Comparison of ENCODE assay signal across 11 cellular contexts in genomic region chr19:2544576-2545415, GRCh38.
A peak's percentile ranks its signal among the peaks of the same experiment; 100 is the strongest.
DNase-seq lines count a peak whose midpoint lies in the region; ATAC-seq, FAIRE-seq and TF ChIP-seq lines count a peak whose summit lies in the region.
"Had no signal": no experiment of that assay in that cellular context is flagged by ENCODE, and none has a peak within 500 bp of the region (broad histone marks: within the 10 kb centered on the region; RNA-seq: fewer than 3 reads in every experiment).

No MANE protein-coding gene starts in this region.

- TF ChIP-seq POLR2A in A549 (IDR thresholded peaks at IDR 0.05; ENCODE audit: low read length) = no peak

- H3K27me3 ChIP-seq in cardiac muscle cell (no peaks in the 10 kb centered on the region), MG63 (no peaks in the 10 kb centered on the region)
- H3K27me3 ChIP-seq: BE2C had no signal

- no TSS peak for BruUV-seq in OCI-LY7 (replicated peaks; lab: Mats Ljungman, UMichigan)

- H3K27ac ChIP-seq in A549 (peak overlapping the region; percentile 97 to 100), OCI-LY7 (ENCODE audit: low read depth, low read length, poor library complexity, severe bottlenecking) (no peak overlapping the region), cardiac muscle cell (peak overlapping the region; percentile 100)

- H3K4me3 ChIP-seq in A549 (no peak overlapping the region), OCI-LY7 (ENCODE audit: low read depth, low read length, poor library complexity, severe bottlenecking) (no peak overlapping the region), cardiac muscle cell (no peak overlapping the region), MG63 (no peak overlapping the region)

- TF ChIP-seq EP300 in A549 (IDR thresholded peaks at IDR 0.05) = no peak

- TF ChIP-seq RAD21 in A549 (conservative IDR thresholded peaks at IDR 0.05 in 1 of 2, IDR thresholded peaks at IDR 0.05 in 1 of 2) = no peak

- FAIRE-seq in A549 (lab: Jason Lieb, UNC) (no peak), RCC 7860 (lab: Jason Lieb, UNC) (no peak)

- POLR2A ChIA-PET in A549 (lab: Yijun Ruan, JAX) = interaction anchor here (5.3 kb wide), 1 partner anchor 67 kb away, joined by 191 read pairs; the partner anchor contains the start of gene GADD45B
- POLR2A ChIA-PET in OCI-LY7 (lab: Charles Lee) = no interaction called here

- no peak overlapping the region for H2AFZ ChIP-seq in OCI-LY7 (ENCODE audit: low read length)

- peak overlapping the region; percentile 93; the same call in 2 of the 3 replicates for H3K4me2 ChIP-seq in A549
- H3K4me2 ChIP-seq in OCI-LY7 (ENCODE audit: low read length) = peak overlapping the region; percentile 24; the same call in 1 of the 2 replicates

- no peaks in the 10 kb centered on the region for H3K9me2 ChIP-seq in OCI-LY7 (ENCODE audit: insufficient read depth, low read length)

- no peaks in the 10 kb centered on the region for H4K20me1 ChIP-seq in OCI-LY7 (ENCODE audit: insufficient read depth, low read length)

- no peak for ATAC-seq in A549

- 89% methylated on average over 13 of the region's 18 CpGs for WGBS in A549 (ENCODE audit: missing lambda C conversion rate)

- TF ChIP-seq CTCF in A549 (IDR thresholded peaks at IDR 0.05) (no peak), OCI-LY7 (conservative IDR thresholded peaks at IDR 0.05; ENCODE audit: low read length) (no peak), cardiac muscle cell (IDR thresholded peaks at IDR 0.05; ENCODE audit: low read depth, low read length) (no peak)

- no peaks in the 10 kb centered on the region for H3K9me3 ChIP-seq in A549
- no peaks in the 10 kb centered on the region for H3K9me3 ChIP-seq in OCI-LY7 (ENCODE audit: low read length)
- H3K9me3 ChIP-seq in cardiac muscle cell (ENCODE audit: low read depth) = no peaks in the 10 kb centered on the region
- H3K9me3 ChIP-seq in MG63 = no peaks in the 10 kb centered on the region
- H3K9me3 ChIP-seq: BE2C had no signal

- H3K36me3 ChIP-seq in OCI-LY7 (ENCODE audit: insufficient read depth, low read length) = no peaks in the 10 kb centered on the region
- H3K36me3 ChIP-seq in cardiac muscle cell = no peaks in the 10 kb centered on the region
- no peaks in the 10 kb centered on the region for H3K36me3 ChIP-seq in MG63
- H3K36me3 ChIP-seq: BE2C had no signal

- H3K4me1 ChIP-seq in A549 (peaks cover 60% of the 10 kb centered on the region), OCI-LY7 (ENCODE audit: insufficient read depth, low read length, poor library complexity, severe bottlenecking) (peaks cover 25% of the 10 kb centered on the region), cardiac muscle cell (ENCODE audit: low read depth) (peaks cover 46% of the 10 kb centered on the region)

- CTCF ChIA-PET in A549 (lab: Yijun Ruan, JAX) = interaction anchor here (1.0 to 4.9 kb wide), 4 partner anchors 11 to 69 kb away, joined by 3 to 17 read pairs (median 4); partner anchors contain the start of gene GADD45B
- CTCF ChIA-PET in OCI-LY7 (lab: Charles Lee; ENCODE audit: unreplicated experiment) = no interaction called here

- intact Hi-C loops in OCI-LY7 (cut with micrococcal nuclease; ENCODE audit: unreplicated experiment) (no loop called here), posterior vena cava (cut with DNase I) (loop anchor here in 1 of 2 donors (5.0 kb wide), 4 partner anchors 33 to 68 kb away; partner anchors contain the start of gene GADD45B)

- no peak for DNase-seq in A549 (ENCODE audit: low read depth in 1 of 2, low spot score in 1 of 2)
- DNase-seq in OCI-LY7 (ENCODE audit: low spot score) = no peak
- DNase-seq in cardiac muscle cell (ENCODE audit: low read depth in 1 of 2, low spot score in 1 of 2) = no peak
- peak; percentile 74 for DNase-seq in posterior vena cava (ENCODE audit: low spot score)
- no peak for DNase-seq in C1 segment of cervical spinal cord (lab: John Stamatoyannopoulos, UW)
- no peak for DNase-seq in activated naive CD4-positive, alpha-beta T cell treated with Interleukin-2 at 50 U/mL for 16 hours
- DNase-seq in RCC 7860 (ENCODE audit: low spot score) = no peak
- DNase-seq in MG63 = no peak
- DNase-seq: BE2C; OCI-M1; stimulated activated CD4-positive, alpha-beta T cell treated with anti-CD3 and anti-CD28 coated beads, Interleukin-4, amount 100 ng/mL, for 4 hours had no signal

- H3K79me2 ChIP-seq in OCI-LY7 (ENCODE audit: insufficient read depth, low read depth, low read length) = no peaks in the 10 kb centered on the region

TF ChIP-seq in A549, 52 proteins besides CTCF, POLR2A, EP300 and RAD21:
- TF ChIP-seq POLR2AphosphoS2 (conservative IDR thresholded peaks at IDR 0.05; ENCODE audit: low read length) (no peak), FOXS1 (CRISPR knock-in tag; IDR thresholded peaks at IDR 0.05) (no peak), RNF2 (IDR thresholded peaks at IDR 0.05; ENCODE audit: borderline replicate concordance, low read depth) (no peak), CEBPB (IDR thresholded peaks at IDR 0.05) (no peak), EHF (CRISPR knock-in tag; IDR thresholded peaks at IDR 0.05) (no peak), MYC (IDR thresholded peaks at IDR 0.05; ENCODE audit: borderline replicate concordance, low read length) (no peak), HOXB13 (CRISPR knock-in tag; IDR thresholded peaks at IDR 0.05; ENCODE audit: low read depth) (no peak)
- TF ChIP-seq, protein P1, sequence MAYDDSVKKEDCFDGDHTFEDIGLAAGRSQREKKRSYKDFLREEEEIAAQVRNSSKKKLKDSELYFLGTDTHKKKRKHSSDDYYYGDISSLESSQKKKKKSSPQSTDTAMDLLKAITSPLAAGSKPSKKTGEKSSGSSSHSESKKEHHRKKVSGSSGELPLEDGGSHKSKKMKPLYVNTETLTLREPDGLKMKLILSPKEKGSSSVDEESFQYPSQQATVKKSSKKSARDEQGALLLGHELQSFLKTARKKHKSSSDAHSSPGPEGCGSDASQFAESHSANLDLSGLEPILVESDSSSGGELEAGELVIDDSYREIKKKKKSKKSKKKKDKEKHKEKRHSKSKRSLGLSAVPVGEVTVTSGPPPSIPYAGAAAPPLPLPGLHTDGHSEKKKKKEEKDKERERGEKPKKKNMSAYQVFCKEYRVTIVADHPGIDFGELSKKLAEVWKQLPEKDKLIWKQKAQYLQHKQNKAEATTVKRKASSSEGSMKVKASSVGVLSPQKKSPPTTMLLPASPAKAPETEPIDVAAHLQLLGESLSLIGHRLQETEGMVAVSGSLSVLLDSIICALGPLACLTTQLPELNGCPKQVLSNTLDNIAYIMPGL (CRISPR knock-in tag; IDR thresholded peaks at IDR 0.05; ENCODE audit: borderline replicate concordance) = no peak
